ENCODE assay signal across 1 cellular context in genomic region chr7:88219781-88220747, GRCh38.
TF ChIP-seq lines count a peak whose summit lies in the region.

Gene SRI, minus strand, starts transcription at chr7:88220038. Its CDS starts 12 bp downstream, at chr7:88220026.

TF ChIP-seq in Ishikawa, 13 proteins besides CTCF, POLR2A, EP300 and RAD21:
- no peak for TF ChIP-seq FOXM1 (IDR thresholded peaks at IDR 0.05; ENCODE audit: borderline replicate concordance, low read depth)
- 0 out of 2 replicates have a peak, but pooled peaks have one; percentile 6 for TF ChIP-seq EGR1 (IDR thresholded peaks at IDR 0.05)
- peak; percentile 73 for TF ChIP-seq MAX (IDR thresholded peaks at IDR 0.05)
- TF ChIP-seq TAF1 (IDR thresholded peaks at IDR 0.05; ENCODE audit: low read depth) = peak; percentile 82
- no peak for TF ChIP-seq USF1 (IDR thresholded peaks at IDR 0.05)
- peak; percentile 85 for TF ChIP-seq YY1 (IDR thresholded peaks at IDR 0.05; ENCODE audit: low read depth)
